ENCODE assay signal across 8 cellular contexts in the genomic region with DNA sequence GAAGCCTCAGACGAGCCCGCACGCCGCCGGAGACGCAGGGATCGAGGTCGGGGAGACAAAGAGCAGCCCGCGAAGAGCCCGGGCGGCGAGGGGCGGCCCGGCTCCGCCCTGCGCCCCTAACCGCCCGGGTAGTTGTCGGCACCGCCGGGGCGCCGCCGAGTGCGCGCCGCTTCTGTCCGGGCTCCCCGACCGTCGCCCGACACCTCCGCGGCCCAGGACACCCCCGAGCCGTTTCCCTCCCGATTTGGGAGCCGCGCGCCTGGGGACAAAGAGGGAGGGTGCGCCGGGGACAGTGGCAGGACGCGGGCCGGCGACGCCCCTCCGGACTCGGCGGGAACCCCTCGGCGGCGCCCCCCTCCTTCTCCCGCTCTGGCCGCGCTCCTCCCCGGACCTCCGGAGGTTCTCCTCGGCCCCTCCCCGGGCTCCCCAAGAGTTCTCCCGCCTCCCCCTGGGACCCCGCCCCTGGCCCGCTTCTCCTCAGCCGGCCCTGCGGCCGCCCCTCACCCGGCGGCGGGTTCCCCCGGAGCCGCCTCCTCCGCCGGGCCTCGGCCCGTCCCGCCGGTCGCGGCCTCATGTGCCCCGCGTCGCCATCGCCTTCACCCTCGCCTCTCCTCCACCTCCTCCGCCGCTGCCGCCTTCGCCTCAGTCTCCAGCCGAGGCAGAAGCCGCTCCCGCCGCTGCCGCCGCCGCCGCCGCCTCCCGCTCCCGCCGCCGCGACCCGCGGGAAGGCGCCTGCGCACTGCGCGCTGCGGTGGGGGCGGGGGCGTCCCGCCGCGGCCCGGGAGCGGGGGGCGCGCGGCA. TPM values are rescaled to one million over a fixed set of nuclear protein-coding genes. Genes with fewer than 3 reads are reported as not detected.
DNase-seq lines count a peak whose midpoint lies in the region; ATAC-seq, FAIRE-seq and TF ChIP-seq lines count a peak whose summit lies in the region.

Gene GJC1, minus strand, starts transcription at position 730 of the 801 bp plus-strand sequence. CDS start 24,470 bp downstream, outside the sequence.

- peak; percentile 51 to 65 (median 58) for ATAC-seq in T-cell (replicated peaks in 1 of 4)
- peak; percentile 47 for ATAC-seq in memory B cell (ENCODE audit: low read depth)
- ATAC-seq in GM18873 (IDR thresholded peaks at IDR 0.05; ENCODE audit: low FRiP score, unreplicated experiment) = no peak
- ATAC-seq in GM21576 (IDR thresholded peaks at IDR 0.05; ENCODE audit: unreplicated experiment) = no peak

- DNase-seq in AG04449 (ENCODE audit: low read depth, low spot score) = no peak
- peak; percentile 74 for DNase-seq in H54 (ENCODE audit: insufficient read length, low spot score)
- DNase-seq in T-cell = peak in 8 of 34 experiments; percentile 3 to 15 (median 10)
- peak; percentile 20 to 47 for DNase-seq in memory B cell (ENCODE audit: low spot score in 2 of 2)

- H3K36me3 Mint-ChIP-seq in T-cell (no peaks in the 10 kb centered on the region), memory B cell (no peaks in the 10 kb centered on the region)

- H3K9me3 ChIP-seq in ectodermal cell (ENCODE audit: control insufficient read depth, low read length) (no peaks in the 10 kb centered on the region), thymus (ENCODE audit: control insufficient read depth) (no peaks in the 10 kb centered on the region)

- CTCF ChIA-PET in AG04449 (lab: Yijun Ruan, JAX) (interaction anchor here (0.8 to 3.0 kb wide), 8 partner anchors 15 to 59 kb away, joined by 3 to 15 read pairs (median 5); no protein-coding TSS in a partner anchor), T-cell (lab: Charles Lee) (no interaction called here)

- H3K9me3 Mint-ChIP-seq in T-cell (no peaks in the 10 kb centered on the region), memory B cell (no peaks in the 10 kb centered on the region)

- no peak for TF ChIP-seq CTCF in AG04449 (IDR thresholded peaks at IDR 0.05; ENCODE audit: insufficient read depth, low read length, missing control alignments)

- no peak for FAIRE-seq in H54 (lab: Jason Lieb, UNC)

- H3K27me3 ChIP-seq in ectodermal cell (ENCODE audit: control insufficient read depth, insufficient read depth, low read length, poor library complexity, severe bottlenecking) (no peaks in the 10 kb centered on the region), thymus (ENCODE audit: control insufficient read depth, insufficient read depth) (peaks cover 32% of the 10 kb centered on the region)

- WGBS in ectodermal cell, 2 experiments = 0% methylated on average over 120 of the region's 120 CpGs
- WGBS in thymus = under 1% methylated on average over 120 of the region's 120 CpGs

- H3K27ac ChIP-seq in ectodermal cell (ENCODE audit: insufficient read depth, low read depth, low read length, poor library complexity, severe bottlenecking) (peak within 1 kb of the TSS; percentile 90), thymus (ENCODE audit: low read depth) (peak within 1 kb of the TSS; percentile 18)

- H3K4me3 ChIP-seq in AG04449 (ENCODE audit: low read depth, low read length) = peak within 1 kb of the TSS; percentile 82
- peak within 1 kb of the TSS; percentile 77 for H3K4me3 ChIP-seq in ectodermal cell (ENCODE audit: insufficient read depth, low read depth, low read length)
- peak within 1 kb of the TSS; percentile 63 for H3K4me3 ChIP-seq in thymus (ENCODE audit: low read length)

- H3K4me1 ChIP-seq in ectodermal cell (ENCODE audit: control insufficient read depth, insufficient read depth, low read length) (peaks cover 6% of the 10 kb centered on the region), thymus (ENCODE audit: control insufficient read depth, insufficient read depth, low read length) (peaks cover 3% of the 10 kb centered on the region)

- H3K27me3 Mint-ChIP-seq in T-cell (peaks cover 32 to 73% of the 10 kb centered on the region in 2 donors), memory B cell (peaks cover 18% of the 10 kb centered on the region)

- peak; percentile 84 for TF ChIP-seq POLR2A in H54 (IDR thresholded peaks at IDR 0.05; ENCODE audit: low read depth, low read length)

- peak within 1 kb of the TSS; percentile 78 to 81 (median 79) for H3K4me3 Mint-ChIP-seq in T-cell
- peak within 1 kb of the TSS; percentile 77 for H3K4me3 Mint-ChIP-seq in memory B cell

- POLR2A ChIA-PET in AG04449 (lab: Yijun Ruan, JAX) (no interaction called here), T-cell (lab: Charles Lee) (interaction anchor here in 1 of 2 donors (0.5 kb wide), 1 partner anchor 141 kb away, joined by 5 read pairs; no protein-coding TSS in a partner anchor)

- H3K36me3 ChIP-seq in ectodermal cell (ENCODE audit: control insufficient read depth, insufficient read depth, low read length) (no peaks in the 10 kb centered on the region), thymus (ENCODE audit: control insufficient read depth, insufficient read depth) (no peaks in the 10 kb centered on the region)

- H3K27ac Mint-ChIP-seq in T-cell = peak within 1 kb of the TSS in 1 of 2 donors; percentile 4
- H3K27ac Mint-ChIP-seq in memory B cell = no peak within 1 kb of the TSS

- peaks cover 9 to 15% (median 11%) of the 10 kb centered on the region in 3 donors for H3K4me1 Mint-ChIP-seq in T-cell
- H3K4me1 Mint-ChIP-seq in memory B cell = peaks cover 7% of the 10 kb centered on the region

RNA-seq across cellular contexts. Expression of gene GJC1, which starts in this region (rescaled TPM):
- under 1 TPM in 3 of 5 donors, not detected in 2; 0.09 to 0.93 (median 0.30) TPM for total RNA-seq in T-cell
- polyA plus RNA-seq in ectodermal cell (2013, experiment 1 of 4) = 81.6 TPM
- 90.5 TPM for polyA plus RNA-seq in ectodermal cell (2013, experiment 2 of 4)
- polyA plus RNA-seq in ectodermal cell (2013, experiment 3 of 4) = 67.7 TPM
- polyA plus RNA-seq in ectodermal cell (2013, experiment 4 of 4) = 71.5 TPM
- polyA plus RNA-seq in thymus = 2.1 TPM

Comparison
In these comparisons a context has a peak if more than half of its experiments do, and no peak if none do; other contexts are left out.
1. Peak in ATAC-seq in T-cell; RNA of the gene not detected or under 1 TPM.